In genomic region chr11:17649261-17649660, GRCh38 we compare ENCODE assay signal across 17 cellular contexts.
"Had no signal": no experiment of that assay in that cellular context is flagged by ENCODE, and none has a peak within 500 bp of the region (broad histone marks: within the 10 kb centered on the region; RNA-seq: fewer than 3 reads in every experiment).

No MANE protein-coding gene starts in this region.

- H3K9me3 ChIP-seq: esophagus squamous epithelium, ovary, right atrium auricular region had no signal

- H3K27ac ChIP-seq: epithelial cell of prostate, esophagus squamous epithelium, ovary, right atrium auricular region had no signal

- H3K4me3 Mint-ChIP-seq: dendritic cell treated with granulocyte-macrophage colony-stimulating factor and Interleukin-4, amounts not matched to agents 40 ng/mL and 50 ng/mL, for 4 days; effector memory CD8-positive, alpha-beta T cell; naive thymus-derived CD8-positive, alpha-beta T cell; neural crest cell had no signal

- H3K27ac Mint-ChIP-seq: dendritic cell treated with granulocyte-macrophage colony-stimulating factor and Interleukin-4, amounts not matched to agents 40 ng/mL and 50 ng/mL, for 4 days; effector memory CD8-positive, alpha-beta T cell; naive thymus-derived CD8-positive, alpha-beta T cell had no signal

- H3K36me3 ChIP-seq: esophagus squamous epithelium, ovary, right atrium auricular region had no signal

- ATAC-seq: effector memory CD8-positive, alpha-beta T cell; naive thymus-derived CD8-positive, alpha-beta T cell had no signal

- H3K27me3 ChIP-seq: ovary, right atrium auricular region had no signal

- FAIRE-seq: colon had no signal

- H3K9me3 Mint-ChIP-seq: dendritic cell treated with granulocyte-macrophage colony-stimulating factor and Interleukin-4, amounts not matched to agents 40 ng/mL and 50 ng/mL, for 4 days had no signal

- H3K4me3 ChIP-seq: esophagus squamous epithelium, ovary, right atrium auricular region, smooth muscle cell had no signal

- H3K4me1 ChIP-seq: esophagus squamous epithelium, right atrium auricular region had no signal

- DNase-seq: effector memory CD8-positive, alpha-beta T cell; esophagus squamous epithelium; foreskin fibroblast; head of caudate nucleus; hippocampal formation; kidney glomerular epithelial cell; mesendoderm; naive thymus-derived CD8-positive, alpha-beta T cell; ovary; stimulated activated CD4-positive, alpha-beta T cell treated with anti-CD3 and anti-CD28 coated beads, Interleukin-2, amount 100 ng/mL, for 48 hours; stimulated activated naive CD4-positive, alpha-beta T cell treated with Interleukin-2 at 50 U/mL for 16 hours had no signal
